In the genomic region with DNA sequence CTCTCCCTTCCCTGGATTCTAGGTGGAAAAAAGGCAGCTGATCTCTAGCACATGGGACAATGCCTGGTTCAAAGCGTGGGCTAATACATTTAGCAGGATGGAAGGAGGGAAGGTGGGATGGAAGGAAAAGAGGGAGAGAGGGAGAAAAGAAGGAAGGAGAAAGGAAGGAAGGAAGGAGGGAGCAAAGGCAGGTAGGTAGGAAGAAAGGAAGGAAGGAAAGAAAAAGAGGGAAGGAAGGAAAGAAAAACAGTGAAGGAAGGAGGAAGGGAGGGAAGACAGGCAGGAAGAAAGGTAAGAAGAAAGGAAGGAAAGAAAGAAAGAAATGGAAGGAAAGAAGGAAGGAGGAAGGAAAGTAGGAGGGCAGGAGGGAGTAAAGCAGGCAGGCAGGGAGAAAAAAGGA, we compare ENCODE assay signal across 2 cellular contexts.
TF ChIP-seq lines count a peak whose summit lies in the region.

No MANE protein-coding gene starts in this region.

TF ChIP-seq in HEK293, 187 proteins besides CTCF, POLR2A, EP300 and RAD21:
- TF ChIP-seq ZNF366 (tag by site-specific recombination; conservative IDR thresholded peaks at IDR 0.05) (peak; percentile 93), ZNF266 (tag by site-specific recombination; IDR thresholded peaks at IDR 0.05; ENCODE audit: low read depth) (no peak), ZNF621 (tag by site-specific recombination; IDR thresholded peaks at IDR 0.05) (no peak), PRDM1 (tag by site-specific recombination; IDR thresholded peaks at IDR 0.05) (0 out of 2 replicates have a peak, but pooled peaks have one; percentile 60), ZNF776 (tag by site-specific recombination; IDR thresholded peaks at IDR 0.05; ENCODE audit: borderline replicate concordance) (no peak), ZSCAN30 (tag by site-specific recombination; IDR thresholded peaks at IDR 0.05) (no peak)

TF ChIP-seq in H1, 55 proteins besides CTCF, POLR2A, EP300 and RAD21:
- TF ChIP-seq BRCA1 (IDR thresholded peaks at IDR 0.05; ENCODE audit: low read depth, low read length) = no peak
- no peak for TF ChIP-seq POU5F1 (IDR thresholded peaks at IDR 0.05; ENCODE audit: low read depth, low read length)
- TF ChIP-seq, protein P1, sequence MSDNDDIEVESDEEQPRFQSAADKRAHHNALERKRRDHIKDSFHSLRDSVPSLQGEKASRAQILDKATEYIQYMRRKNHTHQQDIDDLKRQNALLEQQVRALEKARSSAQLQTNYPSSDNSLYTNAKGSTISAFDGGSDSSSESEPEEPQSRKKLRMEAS (IDR thresholded peaks at IDR 0.05) = no peak
